Comparison of ENCODE assay signal across 20 cellular contexts in genomic region chr9:125968975-125969374, GRCh38.
DNase-seq lines count a peak whose midpoint lies in the region; ATAC-seq, FAIRE-seq and TF ChIP-seq lines count a peak whose summit lies in the region.
"Had no signal": no experiment of that assay in that cellular context is flagged by ENCODE, and none has a peak within 500 bp of the region (broad histone marks: within the 10 kb centered on the region; RNA-seq: fewer than 3 reads in every experiment).

No MANE protein-coding gene starts in this region.

- DNase-seq in cardiac muscle cell (ENCODE audit: low read depth in 1 of 2, low spot score in 1 of 2): no peak
- DNase-seq in right atrium auricular region (ENCODE audit: low spot score): no peak
- DNase-seq in T-helper 17 cell: no peak
- DNase-seq in keratinocyte (ENCODE audit: low read depth, low spot score): no peak
- DNase-seq in stimulated activated naive B cell treated with anti-CD40 and anti-IgM and Interleukin-4, amounts not matched to agents 10 μg/mL and 1 μg/mL and 100 μg/mL, for 72 hours: no peak
- DNase-seq in HT-29 (ENCODE audit: low spot score): no peak
- DNase-seq in posterior vena cava (ENCODE audit: low spot score): no peak
- DNase-seq: AML-193; Calu3; CD8-positive, alpha-beta T cell; DMS79 treated with DMSO at 0.1 percent for 48 hours; GF-D8; H7; HFFc6 had no signal

- H3K79me2 ChIP-seq in keratinocyte (ENCODE audit: control insufficient read depth, insufficient read depth, low read length): no peaks in the 10 kb centered on the region

- no peak overlapping the region for H3K4me2 ChIP-seq in keratinocyte (ENCODE audit: control insufficient read depth, extremely low read depth, insufficient read depth, low read depth, low read length)
- H3K4me2 ChIP-seq: A549, GM23338 had no signal

- FAIRE-seq in keratinocyte (lab: Jason Lieb, UNC): peak; percentile 39
- FAIRE-seq: A549, GM19239 had no signal

- H3K27me3 ChIP-seq in cardiac muscle cell (no peaks in the 10 kb centered on the region), right atrium auricular region (no peaks in the 10 kb centered on the region), keratinocyte (ENCODE audit: control insufficient read depth, extremely low read depth, insufficient read depth, low read length) (no peaks in the 10 kb centered on the region)

- peaks cover 0 to 2% of the 10 kb centered on the region in 2 donors for H3K9me3 Mint-ChIP-seq in stimulated activated naive B cell treated with anti-CD40 and anti-IgM and Interleukin-4, amounts not matched to agents 10 μg/mL and 1 μg/mL and 100 μg/mL, for 72 hours
- H3K9me3 Mint-ChIP-seq: CD8-positive, alpha-beta T cell; HFFc6 had no signal

- TF ChIP-seq CTCF in cardiac muscle cell (IDR thresholded peaks at IDR 0.05; ENCODE audit: low read depth, low read length): no peak
- TF ChIP-seq CTCF in right atrium auricular region (IDR thresholded peaks at IDR 0.05): no peak
- TF ChIP-seq CTCF in keratinocyte (optimal IDR thresholded peaks at IDR 0.05 in 1 of 3, IDR thresholded peaks at IDR 0.05 in 1 of 3, conservative IDR thresholded peaks at IDR 0.05 in 1 of 3; ENCODE audit: extremely low read depth in 1 of 3, insufficient read depth in 2 of 3, low read length in 3 of 3): no peak

- H3K4me3 Mint-ChIP-seq in T-helper 17 cell: no peak overlapping the region
- peak overlapping the region in 1 of 2 donors; percentile 3 for H3K4me3 Mint-ChIP-seq in stimulated activated naive B cell treated with anti-CD40 and anti-IgM and Interleukin-4, amounts not matched to agents 10 μg/mL and 1 μg/mL and 100 μg/mL, for 72 hours
- H3K4me3 Mint-ChIP-seq: CD8-positive, alpha-beta T cell; GM23338; HFFc6 had no signal

- H3K36me3 Mint-ChIP-seq in T-helper 17 cell (ENCODE audit: low read depth): no peaks in the 10 kb centered on the region
- peaks cover 24 to 38% of the 10 kb centered on the region in 2 donors for H3K36me3 Mint-ChIP-seq in stimulated activated naive B cell treated with anti-CD40 and anti-IgM and Interleukin-4, amounts not matched to agents 10 μg/mL and 1 μg/mL and 100 μg/mL, for 72 hours

- ATAC-seq in T-helper 17 cell (no peak), GM21825 (IDR thresholded peaks at IDR 0.05; ENCODE audit: unreplicated experiment) (no peak)
- ATAC-seq in stimulated activated naive B cell treated with anti-CD40 and anti-IgM and Interleukin-4, amounts not matched to agents 10 μg/mL and 1 μg/mL and 100 μg/mL, for 72 hours (replicated peaks): peak; percentile 63 to 68
- ATAC-seq: A549; CD8-positive, alpha-beta T cell; GM23338; HCT116 had no signal

- peaks cover 7% of the 10 kb centered on the region for H3K4me1 Mint-ChIP-seq in T-helper 17 cell
- peaks cover 32 to 42% of the 10 kb centered on the region in 2 donors for H3K4me1 Mint-ChIP-seq in stimulated activated naive B cell treated with anti-CD40 and anti-IgM and Interleukin-4, amounts not matched to agents 10 μg/mL and 1 μg/mL and 100 μg/mL, for 72 hours
- H3K4me1 Mint-ChIP-seq: GM23338 had no signal

- no peak overlapping the region for H2AFZ ChIP-seq in keratinocyte (ENCODE audit: control insufficient read depth, low read length)
- H2AFZ ChIP-seq: GM23338 had no signal

- H3K27ac ChIP-seq in cardiac muscle cell (peak overlapping the region; percentile 2), right atrium auricular region (no peak overlapping the region), keratinocyte (ENCODE audit: control insufficient read depth, insufficient read depth, low read length) (no peak overlapping the region)
- H3K27ac ChIP-seq: 22Rv1, A549 had no signal

- dilution Hi-C loops in keratinocyte (cut with MboI; ENCODE audit: extremely low pct_ligation_motif_present, low sequenced_read_pairs): no loop called here

- no peaks in the 10 kb centered on the region for H3K9me3 ChIP-seq in cardiac muscle cell (ENCODE audit: low read depth)
- H3K9me3 ChIP-seq in right atrium auricular region: no peaks in the 10 kb centered on the region
- no peaks in the 10 kb centered on the region for H3K9me3 ChIP-seq in T-helper 17 cell (ENCODE audit: control insufficient read depth, low read length, poor library complexity, severe bottlenecking)
- no peaks in the 10 kb centered on the region for H3K9me3 ChIP-seq in keratinocyte (ENCODE audit: control insufficient read depth, low read depth, low read length)
- H3K9me3 ChIP-seq: A549 had no signal

- H3K36me3 ChIP-seq in cardiac muscle cell: peaks cover 12% of the 10 kb centered on the region
- H3K36me3 ChIP-seq in right atrium auricular region: peaks cover 13% of the 10 kb centered on the region
- H3K36me3 ChIP-seq in keratinocyte (ENCODE audit: control insufficient read depth in 2 of 2, extremely low read depth in 1 of 2, insufficient read depth in 2 of 2, low read length in 2 of 2): peaks cover 0 to 6% of the 10 kb centered on the region in 2 experiments

- no peak overlapping the region for H3K9ac ChIP-seq in keratinocyte (ENCODE audit: control insufficient read depth, extremely low read depth, insufficient read depth, low read length)

- H4K20me1 ChIP-seq in keratinocyte (ENCODE audit: control insufficient read depth, extremely low read depth, insufficient read depth, low read length): no peaks in the 10 kb centered on the region

- H3K27ac Mint-ChIP-seq in T-helper 17 cell: peak overlapping the region; percentile 11
- no peak overlapping the region for H3K27ac Mint-ChIP-seq in stimulated activated naive B cell treated with anti-CD40 and anti-IgM and Interleukin-4, amounts not matched to agents 10 μg/mL and 1 μg/mL and 100 μg/mL, for 72 hours
- H3K27ac Mint-ChIP-seq: CD8-positive, alpha-beta T cell; GM23338; HFFc6 had no signal

- H3K4me3 ChIP-seq in cardiac muscle cell (no peak overlapping the region), right atrium auricular region (no peak overlapping the region), keratinocyte (ENCODE audit: control insufficient read depth in 2 of 3, extremely low read depth in 1 of 3, insufficient read depth in 2 of 3, low read depth in 1 of 3, low read length in 3 of 3) (no peak overlapping the region)
- H3K4me3 ChIP-seq: A549, GM23338 had no signal

- peaks cover 2% of the 10 kb centered on the region for H3K9me1 ChIP-seq in keratinocyte (ENCODE audit: control insufficient read depth, extremely low read depth, insufficient read depth, low read length)

- no peaks in the 10 kb centered on the region for H3K27me3 Mint-ChIP-seq in T-helper 17 cell
- peaks cover 0 to 2% of the 10 kb centered on the region in 2 donors for H3K27me3 Mint-ChIP-seq in stimulated activated naive B cell treated with anti-CD40 and anti-IgM and Interleukin-4, amounts not matched to agents 10 μg/mL and 1 μg/mL and 100 μg/mL, for 72 hours

- no peaks in the 10 kb centered on the region for H3K4me1 ChIP-seq in cardiac muscle cell (ENCODE audit: low read depth)
- H3K4me1 ChIP-seq in right atrium auricular region: no peaks in the 10 kb centered on the region
- peaks cover 40% of the 10 kb centered on the region for H3K4me1 ChIP-seq in keratinocyte (ENCODE audit: control insufficient read depth, extremely low read depth, insufficient read depth, low read length)
- H3K4me1 ChIP-seq: A549 had no signal

- intact Hi-C loops in posterior vena cava (cut with DNase I): no loop called here

Comparison
In these comparisons a context has a peak if more than half of its experiments do, and no peak if none do; other contexts are left out.
1. ATAC-seq: peak in stimulated activated naive B cell treated with anti-CD40 and anti-IgM and Interleukin-4, amounts not matched to agents 10 μg/mL and 1 μg/mL and 100 μg/mL, for 72 hours (2 of 2); none in T-helper 17 cell (single experiment) and GM21825 (single experiment).